20 cellular contexts compared by ENCODE assay signal in the genomic region with DNA sequence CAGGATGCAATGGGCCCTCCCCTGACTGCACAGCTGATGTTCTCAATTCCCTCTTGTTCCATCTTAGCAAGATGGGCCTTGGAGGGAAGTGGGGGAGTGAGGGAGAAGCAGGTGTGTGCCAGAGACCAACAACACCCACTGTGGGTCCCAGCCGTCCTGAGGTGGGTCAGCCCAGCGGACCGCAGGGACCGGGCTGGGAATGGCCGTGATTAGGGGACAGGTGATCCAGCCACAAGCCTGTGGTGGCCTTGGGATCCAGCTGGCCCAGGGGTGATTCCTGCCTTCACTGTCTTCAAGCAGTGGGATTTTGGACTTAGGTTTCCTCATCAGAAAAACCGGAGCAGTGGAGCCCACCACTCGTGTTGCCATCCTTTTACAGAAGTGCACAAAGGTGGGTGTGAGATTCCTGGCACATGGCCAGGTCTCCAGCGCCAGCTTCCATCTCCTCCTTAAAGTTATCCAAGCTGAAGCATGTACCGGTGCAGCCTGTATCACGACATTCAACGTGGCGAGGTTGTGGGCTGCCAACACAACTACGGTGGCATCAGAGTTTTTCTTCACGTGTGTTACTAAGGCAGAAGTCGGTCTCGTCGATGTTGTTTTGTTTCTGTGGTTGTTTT.
"Had no signal": no experiment of that assay in that cellular context is flagged by ENCODE, and none has a peak within 500 bp of the region (broad histone marks: within the 10 kb centered on the region; RNA-seq: fewer than 3 reads in every experiment).

No MANE protein-coding gene starts in this region.

- ATAC-seq: activated CD4-positive, alpha-beta T cell treated with anti-CD3 and anti-CD28 coated beads for 36 hours; activated CD8-positive, alpha-beta T cell treated with anti-CD3 and anti-CD28 coated beads, Interleukin-2, amount 10 ng/mL, durations not matched to agents 7 days and 5 days; effector memory CD8-positive, alpha-beta T cell; foreskin keratinocyte; pancreas had no signal

- DNase-seq: activated CD4-positive, alpha-beta T cell treated with anti-CD3 and anti-CD28 coated beads for 36 hours; activated CD8-positive, alpha-beta T cell treated with anti-CD3 and anti-CD28 coated beads, Interleukin-2, amount 10 ng/mL, durations not matched to agents 7 days and 5 days; activated naive CD4-positive, alpha-beta T cell treated with anti-CD3 and anti-CD28 coated beads, Interleukin-2, amount 50 U/mL, for 16 hours; activated T-cell treated with anti-CD3 and anti-CD28 coated beads, Interleukin-2, amount 50 U/mL, for 24 hours; cerebellar nuclear complex; cortex of kidney; effector memory CD8-positive, alpha-beta T cell; foreskin keratinocyte; hypothalamus; pancreas; small intestine; stimulated activated CD4-positive, alpha-beta T cell treated with anti-CD3 and anti-CD28 coated beads, Interleukin-15, amount 100 ng/mL, for 24 hours; stimulated activated CD4-positive, alpha-beta T cell treated with anti-CD3 and anti-CD28 coated beads, Interleukin-2, amount 100 ng/mL, for 48 hours had no signal

- H3K4me1 Mint-ChIP-seq: activated CD4-positive, alpha-beta T cell treated with anti-CD3 and anti-CD28 coated beads for 36 hours had no signal

- FAIRE-seq: keratinocyte, pancreas, small intestine, TTC549 had no signal

- H3K27me3 Mint-ChIP-seq: activated CD4-positive, alpha-beta T cell treated with anti-CD3 and anti-CD28 coated beads for 36 hours; activated T-cell treated with anti-CD3 and anti-CD28 coated beads, Interleukin-2, amount 50 U/mL, for 24 hours had no signal

- H3K36me3 ChIP-seq: pancreas, right lobe of liver had no signal

- H3K9me3 ChIP-seq: pancreas, right lobe of liver had no signal

- H3K27ac ChIP-seq: foreskin keratinocyte, pancreas, right lobe of liver, SK-N-MC had no signal

- H3K4me1 ChIP-seq: foreskin keratinocyte, pancreas had no signal

- H3K4me3 ChIP-seq: pancreas, right lobe of liver, SK-N-MC had no signal

- H3K27ac Mint-ChIP-seq: activated CD4-positive, alpha-beta T cell treated with anti-CD3 and anti-CD28 coated beads for 36 hours; activated CD8-positive, alpha-beta T cell treated with anti-CD3 and anti-CD28 coated beads, Interleukin-2, amount 10 ng/mL, durations not matched to agents 7 days and 5 days; activated T-cell treated with anti-CD3 and anti-CD28 coated beads, Interleukin-2, amount 50 U/mL, for 24 hours; activated T-helper 2 cell treated with anti-CD3 and anti-CD28 coated beads, Interferon-gamma antibody, Interleukin-2, Interleukin-4, amounts not matched to agents 10 μg/mL and 5 μg/mL and 100 μg/mL, durations not matched to agents 14 hours and 24 hours and 36 hours; effector memory CD8-positive, alpha-beta T cell; T-helper 2 cell treated with Interferon-gamma antibody and Interleukin-4, amounts not matched to agents 5 μg/mL and 100 μg/mL, for 36 hours had no signal

- H3K9me3 Mint-ChIP-seq: activated T-cell treated with anti-CD3 and anti-CD28 coated beads, Interleukin-2, amount 50 U/mL, for 24 hours; activated T-helper 2 cell treated with anti-CD3 and anti-CD28 coated beads, Interferon-gamma antibody, Interleukin-2, Interleukin-4, amounts not matched to agents 10 μg/mL and 5 μg/mL and 100 μg/mL, durations not matched to agents 14 hours and 24 hours and 36 hours; effector memory CD8-positive, alpha-beta T cell; neural crest cell; T-helper 2 cell treated with Interferon-gamma antibody and Interleukin-4, amounts not matched to agents 5 μg/mL and 100 μg/mL, for 36 hours had no signal

- H3K27me3 ChIP-seq: pancreas, right lobe of liver had no signal

- H3K4me3 Mint-ChIP-seq: activated CD4-positive, alpha-beta T cell treated with anti-CD3 and anti-CD28 coated beads for 36 hours; activated CD8-positive, alpha-beta T cell treated with anti-CD3 and anti-CD28 coated beads, Interleukin-2, amount 10 ng/mL, durations not matched to agents 7 days and 5 days; activated T-cell treated with anti-CD3 and anti-CD28 coated beads, Interleukin-2, amount 50 U/mL, for 24 hours; effector memory CD8-positive, alpha-beta T cell; neural crest cell; T-helper 2 cell treated with Interferon-gamma antibody and Interleukin-4, amounts not matched to agents 5 μg/mL and 100 μg/mL, for 36 hours had no signal
